ENCODE assay signal across 2 cellular contexts in genomic region chr16:23244122-23244521, GRCh38.
TF ChIP-seq lines count a peak whose summit lies in the region.

No MANE protein-coding gene starts in this region.

TF ChIP-seq in HepG2, 621 proteins besides CTCF, POLR2A, EP300 and RAD21:
- TF ChIP-seq ZNF800 (CRISPR knock-in tag; IDR thresholded peaks at IDR 0.05) (no peak), UBTF (CRISPR knock-in tag; IDR thresholded peaks at IDR 0.05) (no peak), E2F5 (CRISPR knock-in tag; conservative IDR thresholded peaks at IDR 0.05) (no peak), POLR2AphosphoS2 (IDR thresholded peaks at IDR 0.05; ENCODE audit: low read depth, low read length) (no peak), ZFX (CRISPR knock-in tag; IDR thresholded peaks at IDR 0.05; ENCODE audit: low read depth) (no peak), RCOR2 (CRISPR knock-in tag; IDR thresholded peaks at IDR 0.05) (no peak)
TF ChIP-seq in HepG2: peak in this region for 0.

TF ChIP-seq in K562, 482 proteins besides CTCF, POLR2A, EP300 and RAD21:
- TF ChIP-seq ARID4B (CRISPR knock-in tag; IDR thresholded peaks at IDR 0.05) = no peak
- no peak for TF ChIP-seq NCOA6 (IDR thresholded peaks at IDR 0.05)
